Comparison of ENCODE assay signal across 15 cellular contexts in the genomic region with DNA sequence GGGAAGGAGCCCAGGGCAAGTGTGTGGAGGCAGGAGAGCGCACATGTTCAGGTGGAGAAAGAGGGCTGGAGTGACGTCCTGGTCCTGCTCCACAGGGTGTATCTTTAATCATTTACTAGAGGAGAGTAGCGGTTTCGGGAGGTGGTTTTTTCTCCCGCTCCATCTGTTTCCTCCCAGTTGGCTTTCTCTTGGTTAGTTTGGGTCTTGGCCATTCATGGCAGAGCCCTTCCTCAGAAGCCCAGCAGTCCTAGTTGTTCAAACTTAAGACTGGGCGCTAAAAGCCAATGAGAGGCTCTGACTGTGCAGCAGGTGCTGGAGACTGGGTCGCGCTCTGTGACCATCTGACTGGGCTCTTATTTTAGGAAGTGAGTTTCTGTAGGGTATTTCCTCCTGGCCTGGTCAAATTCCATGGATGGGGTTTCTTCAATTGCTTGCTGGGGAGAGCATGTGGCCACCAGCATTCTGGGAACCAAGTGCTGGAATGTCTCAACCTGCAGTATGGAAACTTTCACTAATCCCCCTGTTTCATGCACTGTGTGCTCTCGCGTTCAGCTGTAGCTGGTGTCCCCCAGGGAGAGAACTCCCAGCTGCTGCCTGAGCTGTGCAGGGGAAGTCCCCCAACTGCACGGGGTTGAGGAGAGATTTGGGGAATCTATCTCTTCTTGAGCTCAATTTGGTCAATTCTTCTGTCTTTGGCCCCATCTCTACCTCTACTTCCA. TPM values are rescaled to one million over a fixed set of nuclear protein-coding genes. Genes with fewer than 3 reads are reported as not detected.
A peak's percentile ranks its signal among the peaks of the same experiment; 100 is the strongest.
DNase-seq lines count a peak whose midpoint lies in the region; ATAC-seq and TF ChIP-seq lines count a peak whose summit lies in the region.
"Had no signal": no experiment of that assay in that cellular context is flagged by ENCODE, and none has a peak within 500 bp of the region (broad histone marks: within the 10 kb centered on the region; RNA-seq: fewer than 3 reads in every experiment).

No MANE protein-coding gene starts in this region.

- no peaks in the 10 kb centered on the region for H3K27me3 ChIP-seq in psoas muscle (ENCODE audit: insufficient read depth in 3 of 3, low read length in 2 of 3)

- ATAC-seq in psoas muscle = peak in 3 of 4 donors; percentile 26 to 54 (median 29)
- no peak for ATAC-seq in GM21619 (IDR thresholded peaks at IDR 0.05; ENCODE audit: unreplicated experiment)
- no peak for ATAC-seq in HG02588 (IDR thresholded peaks at IDR 0.05; ENCODE audit: unreplicated experiment)
- ATAC-seq in GM18517 (IDR thresholded peaks at IDR 0.05; ENCODE audit: unreplicated experiment) = no peak
- ATAC-seq: activated T-cell treated with anti-CD3 and anti-CD28 coated beads, Interleukin-2, amount 50 U/mL, for 4 hours had no signal

- no peak overlapping the region for H3K27ac Mint-ChIP-seq in endothelial cell (ENCODE audit: unreplicated experiment)
- H3K27ac Mint-ChIP-seq: activated naive CD8-positive, alpha-beta T cell treated with anti-CD3 and anti-CD28 coated beads, Interleukin-2, amount 10 ng/mL, durations not matched to agents 7 days and 5 days; H9 had no signal

- no peaks in the 10 kb centered on the region for H3K9me3 ChIP-seq in psoas muscle

- H3K4me1 Mint-ChIP-seq in endothelial cell (ENCODE audit: unreplicated experiment) = peaks cover 56% of the 10 kb centered on the region
- H3K4me1 Mint-ChIP-seq: activated naive CD8-positive, alpha-beta T cell treated with anti-CD3 and anti-CD28 coated beads, Interleukin-2, amount 10 ng/mL, durations not matched to agents 7 days and 5 days had no signal

- WGBS in psoas muscle, 3 donors = 44 to 72% (median 45%) methylated on average over 11 of the region's 11 CpGs

- TF ChIP-seq CTCF in endothelial cell (IDR thresholded peaks at IDR 0.05; ENCODE audit: unreplicated experiment) = no peak
- TF ChIP-seq CTCF in psoas muscle (IDR thresholded peaks at IDR 0.05) = no peak

- peaks cover 7% of the 10 kb centered on the region for H3K36me3 Mint-ChIP-seq in endothelial cell (ENCODE audit: low read depth, unreplicated experiment)
- H3K36me3 Mint-ChIP-seq: activated naive CD8-positive, alpha-beta T cell treated with anti-CD3 and anti-CD28 coated beads, Interleukin-2, amount 10 ng/mL, durations not matched to agents 7 days and 5 days had no signal

- DNase-seq in GM19238 (ENCODE audit: insufficient read length, low spot score) (peak; percentile 29), NCI-H2171 (lab: John Stamatoyannopoulos, UW) (peak; percentile 46), endothelial cell (ENCODE audit: low spot score) (no peak), psoas muscle (no peak), NCI-H2196 (lab: John Stamatoyannopoulos, UW; ENCODE audit: unreplicated experiment) (no peak)
- DNase-seq: activated CD4-positive, alpha-beta T cell treated with anti-CD3 and anti-CD28 coated beads, Interleukin-2, amount 50 U/mL, for 4 hours; activated naive CD8-positive, alpha-beta T cell treated with anti-CD3 and anti-CD28 coated beads, Interleukin-2, amount 10 ng/mL, durations not matched to agents 7 days and 5 days; activated T-cell treated with anti-CD3 and anti-CD28 coated beads, Interleukin-2, amount 50 U/mL, for 4 hours; H9; hippocampal formation; NCI-H1092 treated with DMSO at 0.1 percent for 48 hours; NCI-H226 had no signal

- H3K4me3 Mint-ChIP-seq in endothelial cell (ENCODE audit: unreplicated experiment) = peak overlapping the region; percentile 65
- H3K4me3 Mint-ChIP-seq: activated naive CD8-positive, alpha-beta T cell treated with anti-CD3 and anti-CD28 coated beads, Interleukin-2, amount 10 ng/mL, durations not matched to agents 7 days and 5 days; activated T-cell treated with anti-CD3 and anti-CD28 coated beads, Interleukin-2, amount 50 U/mL, for 4 hours; H9 had no signal

- H3K4me3 ChIP-seq in psoas muscle = no peak overlapping the region

- peak overlapping the region; percentile 78 for H3K27ac ChIP-seq in psoas muscle

- H3K27me3 Mint-ChIP-seq in endothelial cell (ENCODE audit: unreplicated experiment) = peaks cover 21% of the 10 kb centered on the region

- H3K36me3 ChIP-seq in psoas muscle (ENCODE audit: insufficient read depth in 1 of 2, low read depth in 1 of 2) = no peaks in the 10 kb centered on the region

- H3K9me3 Mint-ChIP-seq in endothelial cell (ENCODE audit: unreplicated experiment) = no peaks in the 10 kb centered on the region
- H3K9me3 Mint-ChIP-seq: activated naive CD8-positive, alpha-beta T cell treated with anti-CD3 and anti-CD28 coated beads, Interleukin-2, amount 10 ng/mL, durations not matched to agents 7 days and 5 days; activated T-cell treated with anti-CD3 and anti-CD28 coated beads, Interleukin-2, amount 50 U/mL, for 4 hours had no signal

- peaks cover 30% of the 10 kb centered on the region for H3K4me1 ChIP-seq in psoas muscle

- intact Hi-C loops in psoas muscle (cut with DNase I) = loop anchor here in 1 of 2 donors (10.0 kb wide), 1 partner anchor 195 kb away; the partner anchor contains the start of gene TEX52

RNA-seq across cellular contexts. Expression of gene TSPAN9, which starts 27.4 kb away (rescaled TPM):
- total RNA-seq in endothelial cell (ENCODE audit: unreplicated experiment) (116 TPM), psoas muscle (10 to 100 TPM in 3 of 4 donors, 1 to 10 TPM in 1; 8.0 to 28.0 (median 13.4) TPM)
- polyA plus RNA-seq in psoas muscle = 10 to 100 TPM in 1 of 3 donors, 1 to 10 TPM in 2; 6.4 to 11.6 (median 9.8) TPM

Comparison
In these comparisons a context has a peak if more than half of its experiments do, and no peak if none do; other contexts are left out.
1. DNase-seq: peak in GM19238 (single experiment) and NCI-H2171 (single experiment); none in endothelial cell (single experiment), psoas muscle (0 of 2) and NCI-H2196 (single experiment).
2. ATAC-seq: peak in psoas muscle (3 of 4); none in GM21619 (single experiment), HG02588 (single experiment) and GM18517 (single experiment).